3 cellular contexts compared by ENCODE assay signal in the genomic region with DNA sequence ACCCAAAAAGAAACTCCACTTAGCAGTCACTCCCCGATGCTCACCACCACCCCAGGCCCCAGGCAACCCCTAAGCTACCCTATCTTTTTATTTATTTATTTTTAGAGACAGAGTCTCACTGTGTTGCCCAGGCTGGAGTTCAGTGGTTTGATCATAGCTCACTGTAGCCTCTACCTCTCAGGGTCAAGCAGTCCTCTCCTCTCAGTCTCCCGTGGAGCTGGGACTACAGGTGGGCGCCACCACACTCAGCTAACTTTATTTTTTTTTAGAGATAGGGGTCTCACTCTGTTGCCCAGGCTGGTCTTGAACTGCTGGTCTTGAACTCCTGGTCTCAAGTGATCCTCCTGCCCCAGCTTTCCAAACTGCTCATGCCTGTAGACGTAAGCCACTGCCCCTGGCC.
TF ChIP-seq lines count a peak whose summit lies in the region.

No MANE protein-coding gene starts in this region.

TF ChIP-seq in A549, 52 proteins besides CTCF, POLR2A, EP300 and RAD21:
- TF ChIP-seq FOXS1 (CRISPR knock-in tag; IDR thresholded peaks at IDR 0.05) (no peak), KDM1A (IDR thresholded peaks at IDR 0.05; ENCODE audit: low read depth) (no peak), ZFP36 (IDR thresholded peaks at IDR 0.05; ENCODE audit: borderline replicate concordance, partially characterized antibody) (no peak), GATA3 (IDR thresholded peaks at IDR 0.05; ENCODE audit: borderline replicate concordance) (no peak), MAZ (IDR thresholded peaks at IDR 0.05; ENCODE audit: borderline replicate concordance, low read depth, low read length) (no peak), HDAC2 (IDR thresholded peaks at IDR 0.05) (no peak), ZC3H11A (IDR thresholded peaks at IDR 0.05) (no peak), SREBF2 (IDR thresholded peaks at IDR 0.05) (no peak), JUN (IDR thresholded peaks at IDR 0.05) (no peak), NR3C1 (IDR thresholded peaks at IDR 0.05) (no peak), MAFK (IDR thresholded peaks at IDR 0.05; ENCODE audit: partially characterized antibody) (no peak), RARB (CRISPR knock-in tag; IDR thresholded peaks at IDR 0.05) (no peak), RNF2 (IDR thresholded peaks at IDR 0.05; ENCODE audit: borderline replicate concordance, low read depth) (no peak), RCOR1 (IDR thresholded peaks at IDR 0.05; ENCODE audit: low read depth, low read length) (no peak)
- TF ChIP-seq, protein P1, sequence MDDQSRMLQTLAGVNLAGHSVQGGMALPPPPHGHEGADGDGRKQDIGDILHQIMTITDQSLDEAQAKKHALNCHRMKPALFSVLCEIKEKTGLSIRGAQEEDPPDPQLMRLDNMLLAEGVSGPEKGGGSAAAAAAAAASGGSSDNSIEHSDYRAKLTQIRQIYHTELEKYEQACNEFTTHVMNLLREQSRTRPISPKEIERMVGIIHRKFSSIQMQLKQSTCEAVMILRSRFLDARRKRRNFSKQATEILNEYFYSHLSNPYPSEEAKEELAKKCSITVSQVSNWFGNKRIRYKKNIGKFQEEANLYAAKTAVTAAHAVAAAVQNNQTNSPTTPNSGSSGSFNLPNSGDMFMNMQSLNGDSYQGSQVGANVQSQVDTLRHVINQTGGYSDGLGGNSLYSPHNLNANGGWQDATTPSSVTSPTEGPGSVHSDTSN (IDR thresholded peaks at IDR 0.05) = no peak

TF ChIP-seq in HEK293, 187 proteins besides CTCF, POLR2A, EP300 and RAD21:
- peak; percentile 77; the same call in 1 of the 2 replicates for TF ChIP-seq ZNF121 (tag by site-specific recombination; IDR thresholded peaks at IDR 0.05)
- TF ChIP-seq, protein P2, sequence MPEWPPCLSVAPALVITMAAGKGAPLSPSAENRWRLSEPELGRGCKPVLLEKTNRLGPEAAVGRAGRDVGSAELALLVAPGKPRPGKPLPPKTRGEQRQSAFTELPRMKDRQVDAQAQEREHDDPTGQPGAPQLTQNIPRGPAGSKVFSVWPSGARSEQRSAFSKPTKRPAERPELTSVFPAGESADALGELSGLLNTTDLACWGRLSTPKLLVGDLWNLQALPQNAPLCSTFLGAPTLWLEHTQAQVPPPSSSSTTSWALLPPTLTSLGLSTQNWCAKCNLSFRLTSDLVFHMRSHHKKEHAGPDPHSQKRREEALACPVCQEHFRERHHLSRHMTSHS (tag by site-specific recombination; IDR thresholded peaks at IDR 0.05) = no peak

TF ChIP-seq in WTC11, 78 proteins besides CTCF, POLR2A, EP300 and RAD21:
- TF ChIP-seq ZNF263 (CRISPR knock-in tag; IDR thresholded peaks at IDR 0.05; ENCODE audit: low read depth) = no peak
TF ChIP-seq in WTC11: peak in this region for 0.
